In the genomic region with DNA sequence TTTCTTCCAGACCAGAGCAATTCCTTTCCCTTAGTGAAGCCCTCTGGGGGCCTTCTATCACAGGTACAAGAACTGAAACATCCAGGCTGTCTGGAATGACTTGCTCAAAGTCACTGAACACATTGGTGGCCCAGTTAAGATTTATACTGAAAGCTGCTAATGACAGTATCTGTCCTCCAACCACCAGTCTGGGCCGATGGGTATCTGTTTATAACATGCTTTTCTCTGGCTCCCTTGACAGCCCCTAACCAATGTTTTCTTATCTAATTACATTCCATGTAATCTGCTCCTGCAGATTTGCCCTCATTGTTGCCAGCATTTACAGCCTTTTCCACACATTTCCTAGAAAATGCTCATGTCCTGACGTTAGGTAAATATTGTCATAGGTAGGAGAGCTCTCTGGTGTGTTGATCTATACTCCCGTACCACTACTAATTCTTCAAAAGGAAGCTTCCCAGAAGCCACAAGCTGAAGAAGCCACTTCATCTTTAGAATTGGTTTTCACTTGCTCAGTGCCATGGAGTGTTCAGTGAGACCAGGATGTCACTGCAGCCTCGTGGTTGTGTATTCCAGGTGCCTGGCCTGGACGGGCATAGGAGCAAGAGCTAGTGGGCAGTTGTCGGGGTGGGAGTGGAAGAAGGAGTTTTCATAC, we compare ENCODE assay signal across 17 cellular contexts.
"Had no signal": no experiment of that assay in that cellular context is flagged by ENCODE, and none has a peak within 500 bp of the region (broad histone marks: within the 10 kb centered on the region; RNA-seq: fewer than 3 reads in every experiment).

No MANE protein-coding gene starts in this region.

- H3K4me1 Mint-ChIP-seq: activated naive CD4-positive, alpha-beta T cell treated with anti-CD3 and anti-CD28 coated beads, Interleukin-2, amount 50 U/mL, for 24 hours; memory B cell; stimulated activated naive CD8-positive, alpha-beta T cell treated with anti-CD3 and anti-CD28 coated beads, Interleukin-15, amount 100 ng/mL, for 72 hours had no signal

- H3K36me3 Mint-ChIP-seq: activated naive CD4-positive, alpha-beta T cell treated with anti-CD3 and anti-CD28 coated beads, Interleukin-2, amount 50 U/mL, for 24 hours; memory B cell had no signal

- H3K27ac Mint-ChIP-seq: activated naive CD4-positive, alpha-beta T cell treated with anti-CD3 and anti-CD28 coated beads, Interleukin-2, amount 50 U/mL, for 24 hours; activated T-cell treated with anti-CD3 and anti-CD28 coated beads, Interleukin-2, amount 50 U/mL, for 24 hours; memory B cell; stimulated activated naive CD8-positive, alpha-beta T cell treated with anti-CD3 and anti-CD28 coated beads, Interleukin-15, amount 100 ng/mL, for 72 hours had no signal

- H3K9me3 Mint-ChIP-seq: activated naive CD4-positive, alpha-beta T cell treated with anti-CD3 and anti-CD28 coated beads, Interleukin-2, amount 50 U/mL, for 24 hours; activated T-cell treated with anti-CD3 and anti-CD28 coated beads, Interleukin-2, amount 50 U/mL, for 24 hours; memory B cell; neural crest cell; stimulated activated naive CD8-positive, alpha-beta T cell treated with anti-CD3 and anti-CD28 coated beads, Interleukin-15, amount 100 ng/mL, for 72 hours had no signal

- DNase-seq: activated effector memory CD4-positive, alpha-beta T cell treated with Interleukin-2 at 50 U/mL for 16 hours; activated T-cell treated with anti-CD3 and anti-CD28 coated beads, Interleukin-2, amount 50 U/mL, for 24 hours; caudate nucleus; colonic mucosa; foreskin melanocyte; heart left ventricle; left colon; pancreas; retina; stimulated activated CD4-positive, alpha-beta T cell treated with anti-CD3 and anti-CD28 coated beads, Interleukin-4, amount 100 ng/mL, for 1 hour; stimulated activated CD8-positive, alpha-beta memory T cell treated with anti-CD3 and anti-CD28 coated beads, Interleukin-4, amount 100 ng/mL, for 48 hours; stimulated activated naive CD8-positive, alpha-beta T cell treated with anti-CD3 and anti-CD28 coated beads, Interleukin-15, amount 100 ng/mL, for 72 hours; testis; uterus had no signal

- H3K4me3 Mint-ChIP-seq: activated naive CD4-positive, alpha-beta T cell treated with anti-CD3 and anti-CD28 coated beads, Interleukin-2, amount 50 U/mL, for 24 hours; activated T-cell treated with anti-CD3 and anti-CD28 coated beads, Interleukin-2, amount 50 U/mL, for 24 hours; memory B cell; neural crest cell; stimulated activated naive CD8-positive, alpha-beta T cell treated with anti-CD3 and anti-CD28 coated beads, Interleukin-15, amount 100 ng/mL, for 72 hours had no signal
